In genomic region chr7:98892609-98893008, GRCh38 we compare ENCODE assay signal across 37 cellular contexts. TPM values are rescaled to one million over a fixed set of nuclear protein-coding genes. Genes with fewer than 3 reads are reported as not detected.
"Had no signal": no experiment of that assay in that cellular context is flagged by ENCODE, and none has a peak within 500 bp of the region (broad histone marks: within the 10 kb centered on the region; RNA-seq: fewer than 3 reads in every experiment).

No MANE protein-coding gene starts in this region.

- H3K27ac ChIP-seq: KMS-11 had no signal

- H3K4me3 ChIP-seq: MG63 had no signal

- DNase-seq: Karpas-422, Kasumi-1, KG1, MG63, MM.1S, MV-4-11, NCI-H1048, NCI-H1092, NCI-H1092 treated with DMSO at 0.1 percent for 48 hours, NCI-H1105, NCI-H1105 treated with DMSO at 0.1 percent for 48 hours, NCI-H1417, NCI-H1417 treated with DMSO at 0.1 percent for 48 hours, NCI-H1436, NCI-H1436 treated with DMSO at 0.1 percent for 48 hours, NCI-H146, NCI-H1694, NCI-H1694 treated with DMSO at 0.1 percent for 48 hours, NCI-H187, NCI-H187 treated with DMSO at 0.1 percent for 48 hours, NCI-H1930, NCI-H2029, NCI-H2029 treated with DMSO at 0.1 percent for 48 hours, NCI-H2081, NCI-H2081 treated with DMSO at 0.1 percent for 48 hours, NCI-H2107, NCI-H2171, NCI-H2171 treated with DMSO at 0.1 percent for 48 hours, NCI-H2227 treated with DMSO at 0.1 percent for 48 hours, NCI-H226, NCI-H345, NCI-H446, NCI-H446 treated with DMSO at 0.1 percent for 48 hours, NCI-H510A had no signal

RNA-seq across cellular contexts. Expression of gene TMEM130, which starts 22.8 kb away (rescaled TPM):
- total RNA-seq: MCF 10A, NCI-H460 had no signal
